ENCODE assay signal across 8 cellular contexts in genomic region chr12:67270622-67271021, GRCh38. TPM values are rescaled to one million over a fixed set of nuclear protein-coding genes. Genes with fewer than 3 reads are reported as not detected.
A peak's percentile ranks its signal among the peaks of the same experiment; 100 is the strongest.
DNase-seq lines count a peak whose midpoint lies in the region; ATAC-seq and TF ChIP-seq lines count a peak whose summit lies in the region.

No MANE protein-coding gene starts in this region.

- no peaks in the 10 kb centered on the region for H3K9me3 Mint-ChIP-seq in natural killer cell

- H3K9me3 ChIP-seq in MG63, result no peaks in the 10 kb centered on the region

- H3K27ac ChIP-seq in coronary artery, result peak overlapping the region; percentile 98 to 99

- H3K4me3 ChIP-seq in BJ (ENCODE audit: low read depth, low read length), result peak overlapping the region; percentile 96
- peak overlapping the region; percentile 81 for H3K4me3 ChIP-seq in MG63
- H3K4me3 ChIP-seq in coronary artery, result peak overlapping the region; percentile 96

- no peaks in the 10 kb centered on the region for H3K36me3 Mint-ChIP-seq in natural killer cell

- intact Hi-C loops in natural killer cell (cut with micrococcal nuclease), result no loop called here

- H3K27me3 ChIP-seq in BJ (ENCODE audit: control insufficient read depth, insufficient read depth, low read length) (no peaks in the 10 kb centered on the region), MG63 (no peaks in the 10 kb centered on the region)

- no peaks in the 10 kb centered on the region for H3K27me3 Mint-ChIP-seq in natural killer cell (ENCODE audit: low read depth in 2 of 2)

- POLR2A ChIA-PET in BJ (lab: Charles Lee), result no interaction called here

- peak overlapping the region; percentile 95 to 97 for H3K27ac Mint-ChIP-seq in natural killer cell

- no peak for DNase-seq in BJ (ENCODE audit: low read depth)
- DNase-seq in MG63, result no peak
- no peak for DNase-seq in coronary artery (ENCODE audit: low spot score)
- no peak for DNase-seq in natural killer cell
- no peak for DNase-seq in MV-4-11 (lab: John Stamatoyannopoulos, UW)
- DNase-seq in GM03348 (ENCODE audit: low spot score), result no peak
- no peak for DNase-seq in NCI-H1105 (lab: John Stamatoyannopoulos, UW)

- ATAC-seq in natural killer cell (no peak), HG02970 (IDR thresholded peaks at IDR 0.05; ENCODE audit: low FRiP score, unreplicated experiment) (no peak)

- peak overlapping the region; percentile 83 for H3K4me3 Mint-ChIP-seq in natural killer cell

- CTCF ChIA-PET in BJ (lab: Yijun Ruan, JAX), result interaction anchor here (2.0 kb wide), 1 partner anchor 8 kb away, joined by 5 read pairs; no protein-coding TSS in a partner anchor

- TF ChIP-seq CTCF in BJ (IDR thresholded peaks at IDR 0.05; ENCODE audit: insufficient read depth, low read depth, low read length) (no peak), coronary artery (IDR thresholded peaks at IDR 0.05) (no peak), natural killer cell (IDR thresholded peaks at IDR 0.05) (no peak)

- H3K36me3 ChIP-seq in BJ (ENCODE audit: control insufficient read depth, insufficient read depth, low read length) (no peaks in the 10 kb centered on the region; the same call in 1 of the 2 replicates), MG63 (peaks cover 20% of the 10 kb centered on the region)

- H3K4me1 Mint-ChIP-seq in natural killer cell, result peaks cover 46 to 57% of the 10 kb centered on the region in 2 donors

RNA-seq across cellular contexts. Expression of gene CAND1, which starts 1.5 kb away (rescaled TPM):
- 64.6 and 110 TPM in 2 replicates for polyA plus RNA-seq in BJ (2011; rRNA removed)
- 56.3 and 63.9 TPM in 2 replicates for polyA minus RNA-seq in BJ (2011; rRNA and poly(A)+ RNA removed)
- 53.1 and 59.3 TPM in 2 replicates for total RNA-seq in MG63 (2014; rRNA removed; shearing (Covaris generic); ENCODE audit: low replicate concordance)
- 100 to 1,000 TPM; 103 to 118 (median 104) TPM for total RNA-seq in natural killer cell
